24 cellular contexts compared by ENCODE assay signal in genomic region chr7:116368960-116369359, GRCh38.
"Had no signal": no experiment of that assay in that cellular context is flagged by ENCODE, and none has a peak within 500 bp of the region (broad histone marks: within the 10 kb centered on the region; RNA-seq: fewer than 3 reads in every experiment).

No MANE protein-coding gene starts in this region.

- H3K36me3 ChIP-seq: left lung, lower lobe of right lung, neural progenitor cell, pancreas, prostate gland, tibial nerve, uterus had no signal

- ATAC-seq: left colon; left lung; lower lobe of right lung; natural killer cell; pancreas; right cardiac atrium; sciatic nerve; stimulated activated effector memory CD8-positive, alpha-beta T cell treated with anti-CD3 and anti-CD28 coated beads, Interleukin-12 subunit alpha, Interleukin-12 subunit beta, amount 100 ng/mL, for 72 hours had no signal

- H3K4me3 ChIP-seq: left lung, lower lobe of right lung, neural progenitor cell, pancreas, prostate gland, skin epidermis, tibial nerve, uterus had no signal

- H3K27me3 ChIP-seq: left lung, neural progenitor cell, pancreas, tibial nerve, uterus had no signal

- H3K9me3 ChIP-seq: lower lobe of right lung, pancreas, prostate gland, tibial nerve, uterus had no signal

- H3K4me2 ChIP-seq: neural progenitor cell had no signal

- DNase-seq: hypothalamus; immature natural killer cell; kidney; left colon; left lung; lower lobe of right lung; mammary epithelial cell; mesenchymal stem cell; naive B cell; natural killer cell; nephron progenitor cell; pancreas; posterior cingulate gyrus; retina; right cardiac atrium; stimulated activated CD4-positive, alpha-beta T cell treated with anti-CD3 and anti-CD28 coated beads, Interleukin-4, amount 100 ng/mL, for 24 hours; stimulated activated naive CD4-positive, alpha-beta T cell; uterus had no signal

- H3K27ac ChIP-seq: left lung, lower lobe of right lung, neural progenitor cell, pancreas, prostate gland, skin epidermis, tibial nerve, uterus had no signal

- H3K4me1 ChIP-seq: left lung, lower lobe of right lung, pancreas, prostate gland, tibial nerve, uterus had no signal

- H2AFZ ChIP-seq: neural progenitor cell had no signal
